Comparison of ENCODE assay signal across 8 cellular contexts in genomic region chr16:26645629-26646028, GRCh38.
DNase-seq lines count a peak whose midpoint lies in the region; ATAC-seq, FAIRE-seq and TF ChIP-seq lines count a peak whose summit lies in the region.

No MANE protein-coding gene starts in this region.

- no peak for FAIRE-seq in RCC 7860 (lab: Jason Lieb, UNC)

- H3K9me3 ChIP-seq in lower lobe of right lung (no peaks in the 10 kb centered on the region), upper lobe of right lung (no peaks in the 10 kb centered on the region)

- no peak overlapping the region for H3K27ac Mint-ChIP-seq in stimulated activated memory B cell treated with anti-CD40 and anti-IgM and Interleukin-4, amounts not matched to agents 10 μg/mL and 1 μg/mL and 100 μg/mL, for 72 hours

- H3K36me3 ChIP-seq in lower lobe of right lung (no peaks in the 10 kb centered on the region), upper lobe of right lung (no peaks in the 10 kb centered on the region)

- DNase-seq in activated effector memory CD4-positive, alpha-beta T cell treated with anti-CD3 and anti-CD28 coated beads, Interleukin-2, amount 50 U/mL, for 16 hours = peak; percentile 77
- DNase-seq in activated effector memory CD4-positive, alpha-beta T cell treated with Interleukin-2 at 50 U/mL for 16 hours = no peak
- DNase-seq in activated T-cell treated with anti-CD3 and anti-CD28 coated beads for 4 hours = peak; percentile 35
- DNase-seq in lower lobe of right lung = no peak
- DNase-seq in upper lobe of right lung = no peak
- DNase-seq in RCC 7860 (ENCODE audit: low spot score) = no peak

- ATAC-seq in lower lobe of right lung = peak in 1 of 2 donors; percentile 33
- ATAC-seq in upper lobe of right lung = peak; percentile 31
- ATAC-seq in GM21360 (IDR thresholded peaks at IDR 0.05; ENCODE audit: unreplicated experiment) = no peak
- ATAC-seq in stimulated activated memory B cell treated with anti-CD40 and anti-IgM and Interleukin-4, amounts not matched to agents 10 μg/mL and 1 μg/mL and 100 μg/mL, for 72 hours = no peak

- intact Hi-C loops in lower lobe of right lung (cut with DNase I) (no loop called here), upper lobe of right lung (cut with DNase I) (no loop called here)

- H3K27ac ChIP-seq in lower lobe of right lung (no peak overlapping the region), upper lobe of right lung (no peak overlapping the region)

- H3K9me3 Mint-ChIP-seq in stimulated activated memory B cell treated with anti-CD40 and anti-IgM and Interleukin-4, amounts not matched to agents 10 μg/mL and 1 μg/mL and 100 μg/mL, for 72 hours = no peaks in the 10 kb centered on the region

- no peaks in the 10 kb centered on the region for H3K27me3 Mint-ChIP-seq in stimulated activated memory B cell treated with anti-CD40 and anti-IgM and Interleukin-4, amounts not matched to agents 10 μg/mL and 1 μg/mL and 100 μg/mL, for 72 hours

- no peaks in the 10 kb centered on the region for H3K4me1 Mint-ChIP-seq in stimulated activated memory B cell treated with anti-CD40 and anti-IgM and Interleukin-4, amounts not matched to agents 10 μg/mL and 1 μg/mL and 100 μg/mL, for 72 hours

- H3K4me3 ChIP-seq in lower lobe of right lung (no peak overlapping the region), upper lobe of right lung (no peak overlapping the region)

- no peak overlapping the region for H3K4me3 Mint-ChIP-seq in stimulated activated memory B cell treated with anti-CD40 and anti-IgM and Interleukin-4, amounts not matched to agents 10 μg/mL and 1 μg/mL and 100 μg/mL, for 72 hours

- H3K36me3 Mint-ChIP-seq in stimulated activated memory B cell treated with anti-CD40 and anti-IgM and Interleukin-4, amounts not matched to agents 10 μg/mL and 1 μg/mL and 100 μg/mL, for 72 hours = no peaks in the 10 kb centered on the region

- H3K4me1 ChIP-seq in lower lobe of right lung = no peaks in the 10 kb centered on the region
- H3K4me1 ChIP-seq in upper lobe of right lung = no peaks in the 10 kb centered on the region

- H3K27me3 ChIP-seq in lower lobe of right lung (ENCODE audit: low read depth) (no peaks in the 10 kb centered on the region), upper lobe of right lung (no peaks in the 10 kb centered on the region)

- TF ChIP-seq CTCF in lower lobe of right lung (IDR thresholded peaks at IDR 0.05) (peak; percentile 29), upper lobe of right lung (IDR thresholded peaks at IDR 0.05) (peak; percentile 30)

Comparison
In these comparisons a context has a peak if more than half of its experiments do, and no peak if none do; other contexts are left out.
1. DNase-seq: peak in activated effector memory CD4-positive, alpha-beta T cell treated with anti-CD3 and anti-CD28 coated beads, Interleukin-2, amount 50 U/mL, for 16 hours (single experiment) and activated T-cell treated with anti-CD3 and anti-CD28 coated beads for 4 hours (single experiment); none in activated effector memory CD4-positive, alpha-beta T cell treated with Interleukin-2 at 50 U/mL for 16 hours (single experiment), lower lobe of right lung (single experiment), upper lobe of right lung (single experiment) and RCC 7860 (single experiment).